In the genomic region with DNA sequence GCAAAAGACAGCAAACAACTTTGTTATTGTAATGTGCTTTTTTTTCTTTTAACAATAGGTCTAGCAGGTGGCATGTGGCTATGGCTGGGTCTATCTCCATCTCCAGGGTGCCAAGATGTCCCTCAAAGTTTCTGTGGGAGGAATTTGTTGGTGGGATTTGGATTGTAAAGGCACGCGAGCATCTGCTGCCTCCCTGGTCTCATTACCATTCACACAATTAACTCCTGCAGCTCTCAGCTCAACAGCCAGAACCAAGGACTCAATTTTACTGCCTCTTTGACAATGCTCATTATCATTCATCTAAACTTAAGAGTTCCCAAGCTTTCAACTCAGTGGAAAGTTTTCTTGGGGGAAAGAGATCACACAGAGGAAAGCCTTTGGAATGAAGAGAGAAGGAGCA, we compare ENCODE assay signal across 19 cellular contexts. TPM values are rescaled to one million over a fixed set of nuclear protein-coding genes. Genes with fewer than 3 reads are reported as not detected.
DNase-seq lines count a peak whose midpoint lies in the region; ATAC-seq, FAIRE-seq and TF ChIP-seq lines count a peak whose summit lies in the region.
"Had no signal": no experiment of that assay in that cellular context is flagged by ENCODE, and none has a peak within 500 bp of the region (broad histone marks: within the 10 kb centered on the region; RNA-seq: fewer than 3 reads in every experiment).

No MANE protein-coding gene starts in this region.

- peak overlapping the region in 1 of 2 experiments; percentile 63; a peak in 3 of 5 replicates for H3K4me3 Mint-ChIP-seq in H9
- no peak overlapping the region for H3K4me3 Mint-ChIP-seq in progenitor cell of endocrine pancreas (ENCODE audit: low read depth)
- H3K4me3 Mint-ChIP-seq: natural killer cell treated with Interleukin-12 subunit alpha and Interleukin-12 subunit beta and Interleukin-15 and Interleukin-18, amount 100 ng/mL, for 72 hours had no signal

- H3T11ph ChIP-seq in H9 (ENCODE audit: low read length) = no peak overlapping the region

- no peak overlapping the region for H4K8ac ChIP-seq in H9 (replicated peaks; ENCODE audit: insufficient read length, low read depth, low read length)

- H2BK20ac ChIP-seq in H9 (ENCODE audit: low read depth, low read length, poor library complexity, severe bottlenecking) = no peak overlapping the region

- no peaks in the 10 kb centered on the region for H3K27me3 Mint-ChIP-seq in H9 (ENCODE audit: low read depth)
- H3K27me3 Mint-ChIP-seq in progenitor cell of endocrine pancreas = no peaks in the 10 kb centered on the region
- H3K27me3 Mint-ChIP-seq: natural killer cell treated with Interleukin-12 subunit alpha and Interleukin-12 subunit beta and Interleukin-15 and Interleukin-18, amount 100 ng/mL, for 72 hours had no signal

- CTCF ChIA-PET in GM12878 (lab: Yijun Ruan, JAX) = no interaction called here

- peaks cover 59 to 62% of the 10 kb centered on the region in 2 experiments for H3K4me1 Mint-ChIP-seq in H9
- H3K4me1 Mint-ChIP-seq in progenitor cell of endocrine pancreas (ENCODE audit: low read depth) = no peaks in the 10 kb centered on the region

- H3K4ac ChIP-seq in H9 (ENCODE audit: low read depth, low read length) = no peak overlapping the region

- H2BK12ac ChIP-seq in H9 (ENCODE audit: insufficient read length, low read depth, low read length) = no peak overlapping the region

- POLR2A ChIA-PET in GM12878 (lab: Charles Lee) = no interaction called here

- no peak overlapping the region for H2AFZ ChIP-seq in H9 (ENCODE audit: low read length)
- H2AFZ ChIP-seq in GM12878 (ENCODE audit: control insufficient read depth, low read depth, low read length) = no peak overlapping the region
- H2AFZ ChIP-seq in smooth muscle cell (ENCODE audit: low read depth) = peak overlapping the region; percentile 59

- H3K36me3 Mint-ChIP-seq in H9 (ENCODE audit: insufficient read depth in 1 of 3, low read depth in 3 of 3) = no peaks in the 10 kb centered on the region
- no peaks in the 10 kb centered on the region for H3K36me3 Mint-ChIP-seq in progenitor cell of endocrine pancreas (ENCODE audit: insufficient read depth)
- H3K36me3 Mint-ChIP-seq: natural killer cell treated with Interleukin-12 subunit alpha and Interleukin-12 subunit beta and Interleukin-15 and Interleukin-18, amount 100 ng/mL, for 72 hours had no signal

- TF ChIP-seq POLR2A in GM12878 (IDR thresholded peaks at IDR 0.05; ENCODE audit: low read depth, low read length) = no peak

- H3K27ac ChIP-seq in H9 (ENCODE audit: insufficient read length, low read depth, low read length) = peak overlapping the region; percentile 47
- H3K27ac ChIP-seq in GM12878 (ENCODE audit: control insufficient read depth, insufficient read depth) = no peak overlapping the region
- no peak overlapping the region for H3K27ac ChIP-seq in smooth muscle cell (ENCODE audit: low read depth)
- H3K27ac ChIP-seq: right atrium auricular region had no signal

- no peak overlapping the region for H3K14ac ChIP-seq in H9 (ENCODE audit: insufficient read depth, low read length)

- H2BK15ac ChIP-seq in H9 (ENCODE audit: low read depth, low read length) = no peak overlapping the region

- TF ChIP-seq EP300 in GM12878 (IDR thresholded peaks at IDR 0.05; ENCODE audit: borderline replicate concordance in 1 of 2, control insufficient read depth in 1 of 2, low read depth in 2 of 2, low read length in 2 of 2) = no peak

- H3K9me3 Mint-ChIP-seq in H9 = no peaks in the 10 kb centered on the region
- H3K9me3 Mint-ChIP-seq in progenitor cell of endocrine pancreas (ENCODE audit: low read depth) = no peaks in the 10 kb centered on the region

- no peak overlapping the region for H4K5ac ChIP-seq in H9 (ENCODE audit: insufficient read length, low read depth, low read length)

- no peaks in the 10 kb centered on the region for H3K79me1 ChIP-seq in H9 (ENCODE audit: insufficient read depth, low read depth, low read length, poor library complexity, severe bottlenecking)

- H3K23ac ChIP-seq in H9 (ENCODE audit: insufficient read length, low read depth, low read length) = no peak overlapping the region

- FAIRE-seq in GM12878 (lab: Jason Lieb, UNC) = no peak

- H3K79me2 ChIP-seq in H9 (ENCODE audit: insufficient read depth, low read length) (no peaks in the 10 kb centered on the region), GM12878 (ENCODE audit: control insufficient read depth, insufficient read depth, low read length) (no peaks in the 10 kb centered on the region), smooth muscle cell (ENCODE audit: low read depth) (no peaks in the 10 kb centered on the region)

- no peak overlapping the region for H2BK120ac ChIP-seq in H9 (ENCODE audit: low read depth, low read length, poor library complexity, severe bottlenecking)

- whole genome bisulfite sequencing in H9 (ENCODE audit: extremely low coverage, insufficient read length, low lambda C conversion rate) = no CpG with 5 or more reads among the region's 2 CpGs
- 90% methylated on average over 2 of the region's 2 CpGs for WGBS in GM12878 (ENCODE audit: insufficient coverage, insufficient replicate concordance, low lambda C conversion rate, missing lambda C conversion rate)
- 27% methylated on average over 2 of the region's 2 CpGs for WGBS in smooth muscle cell (ENCODE audit: low lambda C conversion rate)

- peak; percentile 87 for DNase-seq in H9
- no peak for DNase-seq in GM12878 (ENCODE audit: low read depth, low spot score)
- DNase-seq in iPS-NIHi7 (ENCODE audit: extremely low spot score) = peak; percentile 49
- DNase-seq in smooth muscle cell (lab: John Stamatoyannopoulos, UW; ENCODE audit: unreplicated experiment) = no peak
- no peak for DNase-seq in progenitor cell of endocrine pancreas (ENCODE audit: low spot score, unreplicated experiment)
- DNase-seq in COR-L47 (lab: John Stamatoyannopoulos, UW) = no peak
- DNase-seq: activated CD4-positive, CD25-positive, alpha-beta regulatory T cell treated with anti-CD3 and anti-CD28 coated beads, Interleukin-2, amount 50 U/mL, for 72 hours; activated gamma-delta T cell treated with Interleukin-2 at 50 U/mL for 16 hours; amygdala; EL; NCI-H1694; NCI-H446; SIG-M5; stimulated activated CD4-positive, alpha-beta T cell treated with anti-CD3 and anti-CD28 coated beads, Interleukin-1b, Interleukin-23, amount 100 ng/mL, for 48 hours; T-helper 9 cell had no signal

- H3K27me3 ChIP-seq in H9 (ENCODE audit: insufficient read depth, low read length) (no peaks in the 10 kb centered on the region; the same call in 1 of the 2 replicates), GM12878 (replicated peaks in 1 of 2; ENCODE audit: control insufficient read depth in 2 of 2, insufficient read depth in 2 of 2, low read length in 1 of 2) (no peaks in the 10 kb centered on the region), smooth muscle cell (ENCODE audit: low read depth) (no peaks in the 10 kb centered on the region)
- H3K27me3 ChIP-seq: right atrium auricular region had no signal

- no peak overlapping the region for H3K4me3 ChIP-seq in GM12878
- no peak overlapping the region for H3K4me3 ChIP-seq in smooth muscle cell
- H3K4me3 ChIP-seq: lung had no signal

- H4K20me1 ChIP-seq in H9 (ENCODE audit: control insufficient read depth, insufficient read depth, insufficient read length) (no peaks in the 10 kb centered on the region), GM12878 (ENCODE audit: control insufficient read depth, insufficient read depth) (no peaks in the 10 kb centered on the region), smooth muscle cell (ENCODE audit: low read depth) (no peaks in the 10 kb centered on the region)

- H3K27ac Mint-ChIP-seq in H9 = peak overlapping the region; percentile 66 to 99 (median 99)
- H3K27ac Mint-ChIP-seq in progenitor cell of endocrine pancreas = no peak overlapping the region
- H3K27ac Mint-ChIP-seq: natural killer cell treated with Interleukin-12 subunit alpha and Interleukin-12 subunit beta and Interleukin-15 and Interleukin-18, amount 100 ng/mL, for 72 hours had no signal

- H3K18ac ChIP-seq in H9 (ENCODE audit: insufficient read length, low read depth, low read length) = no peak overlapping the region

- TF ChIP-seq CTCF in H9 (conservative IDR thresholded peaks at IDR 0.05) (no peak), GM12878 (IDR thresholded peaks at IDR 0.05 in 2 of 3, conservative IDR thresholded peaks at IDR 0.05 in 1 of 3; ENCODE audit: control insufficient read depth in 2 of 3, extremely low read depth in 1 of 3, insufficient read depth in 1 of 3, low read depth in 3 of 3, low read length in 3 of 3) (no peak), smooth muscle cell (IDR thresholded peaks at IDR 0.05; ENCODE audit: borderline replicate concordance, insufficient read depth, poor library complexity, severe bottlenecking) (no peak), progenitor cell of endocrine pancreas (IDR thresholded peaks at IDR 0.05; ENCODE audit: unreplicated experiment) (no peak)

- peaks cover 9% of the 10 kb centered on the region for H3F3A ChIP-seq in smooth muscle cell (ENCODE audit: low read depth)

- ATAC-seq in GM12878 (peak; percentile 27), GM19397 (IDR thresholded peaks at IDR 0.05; ENCODE audit: unreplicated experiment) (no peak)
- ATAC-seq: natural killer cell treated with Interleukin-12 subunit alpha and Interleukin-12 subunit beta and Interleukin-15 and Interleukin-18, amount 100 ng/mL, for 72 hours had no signal

- no TSS peak for BruUV-seq in GM12878 (replicated peaks; lab: Mats Ljungman, UMichigan)

- peaks cover 12% of the 10 kb centered on the region for H3K4me1 ChIP-seq in H9 (ENCODE audit: insufficient read depth, low read length)
- no peaks in the 10 kb centered on the region for H3K4me1 ChIP-seq in GM12878 (ENCODE audit: control insufficient read depth, insufficient read depth, low read length)
- H3K4me1 ChIP-seq in smooth muscle cell (ENCODE audit: low read depth) = peaks cover 50% of the 10 kb centered on the region
- H3K4me1 ChIP-seq: right atrium auricular region had no signal

- TF ChIP-seq RAD21 in GM12878 (IDR thresholded peaks at IDR 0.05; ENCODE audit: insufficient read depth, low read depth, low read length) = no peak

- intact Hi-C loops in GM12878 (cut with micrococcal nuclease; ENCODE audit: unreplicated experiment) = no loop called here

- H2AK5ac ChIP-seq in H9 (ENCODE audit: insufficient read length, low read length) = no peak overlapping the region

- H2BK5ac ChIP-seq in H9 (ENCODE audit: insufficient read length, low read length) = no peak overlapping the region

- RAD21 ChIA-PET in GM12878 (lab: Charles Lee; ENCODE audit: unreplicated experiment) = interaction anchor here (0.7 to 1.3 kb wide), 2 partner anchors 11 to 1426 kb away, joined by 3 to 4 read pairs; partner anchors contain the start of gene PCDH18

- H3K56ac ChIP-seq in H9 (ENCODE audit: insufficient read length, low read depth, low read length) = no peak overlapping the region

- no peaks in the 10 kb centered on the region for H3K36me3 ChIP-seq in GM12878 (ENCODE audit: control insufficient read depth in 2 of 2, insufficient read depth in 2 of 2, low read length in 1 of 2)
- H3K36me3 ChIP-seq in smooth muscle cell (ENCODE audit: low read depth) = no peaks in the 10 kb centered on the region
- H3K36me3 ChIP-seq: right atrium auricular region had no signal

- H3K9me3 ChIP-seq in H9 (ENCODE audit: control insufficient read depth, low read depth, low read length) (no peaks in the 10 kb centered on the region), GM12878 (replicated peaks; ENCODE audit: control insufficient read depth, insufficient read depth, low read length) (no peaks in the 10 kb centered on the region; the same call in 2 of the 3 replicates), smooth muscle cell (replicated peaks; ENCODE audit: low read depth) (no peaks in the 10 kb centered on the region)
- H3K9me3 ChIP-seq: right atrium auricular region had no signal

- H3K4me2 ChIP-seq in H9 (ENCODE audit: insufficient read depth, insufficient read length, low read length) (no peak overlapping the region), GM12878 (ENCODE audit: control insufficient read depth, insufficient read depth) (no peak overlapping the region), smooth muscle cell (no peak overlapping the region)

- SMC1A ChIA-PET in GM12878 (lab: Charles Lee; ENCODE audit: uncharacterized antibody, unreplicated experiment) = interaction anchor here (1.1 kb wide), 1 partner anchor 150 kb away, joined by 3 read pairs; no protein-coding TSS in a partner anchor

- no peak overlapping the region for H4K91ac ChIP-seq in H9 (ENCODE audit: insufficient read length, low read depth, low read length)

- in situ Hi-C loops in GM12878 (cut with MboI) = no loop called here

- H3K9ac ChIP-seq in H9 (ENCODE audit: extremely low read depth, insufficient read length, low read length) = no peak overlapping the region
- H3K9ac ChIP-seq in GM12878 (ENCODE audit: control insufficient read depth, insufficient read depth, low read length) = no peak overlapping the region
- no peak overlapping the region for H3K9ac ChIP-seq in smooth muscle cell (ENCODE audit: low read depth)

- no peaks in the 10 kb centered on the region for H3K23me2 ChIP-seq in H9 (ENCODE audit: insufficient read length, low read depth, low read length, poor library complexity, severe bottlenecking)

RNA-seq across cellular contexts. Expression of gene PCDH18, which starts 10.9 kb away (rescaled TPM):
- 60.7 and 61.7 TPM in 2 replicates for total RNA-seq in H9 (2021)
- 6.6 and 7.3 TPM in 2 replicates for total RNA-seq in GM12878 (2013; cell fraction: nucleolus; rRNA removed)
- total RNA-seq in GM12878 (2014; rRNA removed) = 1.4 and 1.9 TPM in 2 replicates
- total RNA-seq in GM12878 (2014; rRNA removed; fragmentation: Illumina TruSeq; extraction: Trizol) = 1.4 and 2.0 TPM in 2 replicates
- 1.4 TPM in 2 replicates for total RNA-seq in GM12878 (2021)
- 0.18 TPM for polyA plus RNA-seq in GM12878 (2011; ENCODE audit: low read depth)
- polyA plus RNA-seq in GM12878 (2011; rRNA removed) = 0.77 and 1.2 TPM in 2 replicates
- 0.66 and 0.82 TPM in 2 replicates for polyA plus RNA-seq in GM12878 (2011; cell fraction: cytosol; rRNA removed)
- polyA plus RNA-seq in GM12878 (2011; cell fraction: nucleus; rRNA removed) = 1.1 TPM in 2 replicates
- 0.53 TPM in 2 replicates for polyA plus RNA-seq in GM12878 (2012)
- 1.3 TPM in 2 replicates for polyA plus RNA-seq in GM12878 (2014; fragmentation: Illumina TruSeq; extraction: Trizol)
- polyA plus RNA-seq in GM12878 (2014; fragmentation: Nextera tagmentation; extraction: Ambion mirVana) = under 1 TPM; 0.46 to 0.89 TPM
- polyA plus RNA-seq in GM12878 (2014; rRNA removed) = 0.62 and 0.82 TPM in 2 replicates
- polyA plus RNA-seq in GM12878 (2016; fragmentation: Nextera tagmentation; extraction: Ambion mirVana) = 1 to 10 TPM in 1 of 2 experiments, under 1 TPM in 1; 0.83 to 1.0 TPM
- polyA minus RNA-seq in GM12878 (2011; rRNA and poly(A)+ RNA removed) = 2.2 and 2.9 TPM in 2 replicates
- 0.73 and 1.2 TPM in 2 replicates for polyA minus RNA-seq in GM12878 (2011; cell fraction: cytosol; rRNA and poly(A)+ RNA removed)
- polyA minus RNA-seq in GM12878 (2011; cell fraction: nucleus; rRNA and poly(A)+ RNA removed) = 2.5 and 2.8 TPM in 2 replicates
- total RNA-seq in smooth muscle cell = 51.3 and 58.8 TPM in 2 replicates
- 13.4 and 24.5 TPM in 2 replicates for polyA plus RNA-seq in smooth muscle cell
- 6.4 and 8.4 TPM in 2 replicates for total RNA-seq in progenitor cell of endocrine pancreas
- total RNA-seq: natural killer cell treated with Interleukin-12 subunit alpha and Interleukin-12 subunit beta and Interleukin-15 and Interleukin-18, amount 100 ng/mL, for 72 hours had no signal

Comparison
In these comparisons a context has a peak if more than half of its experiments do, and no peak if none do; other contexts are left out.
1. DNase-seq: peak in H9 (single experiment) and iPS-NIHi7 (single experiment); none in GM12878 (single experiment), smooth muscle cell (single experiment), progenitor cell of endocrine pancreas (single experiment) and COR-L47 (single experiment).